16 cellular contexts compared by ENCODE assay signal in genomic region chr3:153096611-153097200, GRCh38.
"Had no signal": no experiment of that assay in that cellular context is flagged by ENCODE, and none has a peak within 500 bp of the region (broad histone marks: within the 10 kb centered on the region; RNA-seq: fewer than 3 reads in every experiment).

No MANE protein-coding gene starts in this region.

- H3K27me3 ChIP-seq: ascending aorta, cardiac muscle cell, uterus had no signal

- ATAC-seq: activated CD4-positive, alpha-beta T cell treated with anti-CD3 and anti-CD28 coated beads for 36 hours; activated naive CD8-positive, alpha-beta T cell treated with anti-CD3 and anti-CD28 coated beads, Interleukin-2, amount 50 U/mL, for 24 hours; T-cell had no signal

- H3K9me3 ChIP-seq: ascending aorta, thoracic aorta, uterus had no signal

- H3K36me3 ChIP-seq: ascending aorta, cardiac muscle cell, thoracic aorta, uterus had no signal

- H3K27ac ChIP-seq: ascending aorta, cardiac muscle cell, coronary artery, thoracic aorta, uterus, VCaP had no signal

- H3K4me1 ChIP-seq: ascending aorta, uterus had no signal

- DNase-seq: activated CD4-positive, alpha-beta memory T cell treated with anti-CD3 and anti-CD28 coated beads, Interleukin-2, amount 10 ng/mL, durations not matched to agents 7 days and 5 days; activated CD4-positive, alpha-beta T cell treated with anti-CD3 and anti-CD28 coated beads for 36 hours; activated CD8-positive, alpha-beta memory T cell treated with anti-CD3 and anti-CD28 coated beads, Interleukin-2, amount 50 U/mL, for 4 hours; activated naive CD4-positive, alpha-beta T cell treated with Interleukin-2 at 50 U/mL for 16 hours; activated naive CD8-positive, alpha-beta T cell treated with anti-CD3 and anti-CD28 coated beads, Interleukin-2, amount 50 U/mL, for 24 hours; effector memory CD4-positive, alpha-beta T cell; immature natural killer cell; stimulated activated CD4-positive, alpha-beta T cell treated with anti-CD3 and anti-CD28 coated beads, Interleukin-2, amount 100 ng/mL, for 48 hours; T-cell; T1000; uterus had no signal

- H3K4me3 ChIP-seq: ascending aorta, cardiac muscle cell, coronary artery, thoracic aorta, uterus had no signal
